In genomic region chr12:25135531-25136154, GRCh38 we compare ENCODE assay signal across 12 cellular contexts. TPM values are rescaled to one million over a fixed set of nuclear protein-coding genes. Genes with fewer than 3 reads are reported as not detected.
DNase-seq lines count a peak whose midpoint lies in the region; ATAC-seq lines count a peak whose summit lies in the region.
"Had no signal": no experiment of that assay in that cellular context is flagged by ENCODE, and none has a peak within 500 bp of the region (broad histone marks: within the 10 kb centered on the region; RNA-seq: fewer than 3 reads in every experiment).

No MANE protein-coding gene starts in this region.

- peaks cover 2% of the 10 kb centered on the region for H3K36me3 Mint-ChIP-seq in activated T-cell treated with anti-CD3 and anti-CD28 coated beads, Interleukin-2, amount 50 U/mL, for 4 hours (ENCODE audit: insufficient read depth)
- no peaks in the 10 kb centered on the region for H3K36me3 Mint-ChIP-seq in activated CD4-positive, alpha-beta memory T cell treated with anti-CD3 and anti-CD28 coated beads for 36 hours

- ATAC-seq in activated T-cell treated with anti-CD3 and anti-CD28 coated beads, Interleukin-2, amount 50 U/mL, for 4 hours: no peak
- ATAC-seq in HG02759 (IDR thresholded peaks at IDR 0.05; ENCODE audit: unreplicated experiment): no peak
- ATAC-seq in Right ventricle myocardium superior (ENCODE audit: poor library complexity): no peak
- ATAC-seq: naive thymus-derived CD4-positive, alpha-beta T cell had no signal

- no peaks in the 10 kb centered on the region for H3K9me3 Mint-ChIP-seq in activated T-cell treated with anti-CD3 and anti-CD28 coated beads, Interleukin-2, amount 50 U/mL, for 4 hours
- H3K9me3 Mint-ChIP-seq in activated CD4-positive, alpha-beta memory T cell treated with anti-CD3 and anti-CD28 coated beads for 36 hours: peaks cover 2% of the 10 kb centered on the region

- no peaks in the 10 kb centered on the region for H3K4me1 Mint-ChIP-seq in activated T-cell treated with anti-CD3 and anti-CD28 coated beads, Interleukin-2, amount 50 U/mL, for 4 hours (ENCODE audit: low read depth)
- no peaks in the 10 kb centered on the region for H3K4me1 Mint-ChIP-seq in activated CD4-positive, alpha-beta memory T cell treated with anti-CD3 and anti-CD28 coated beads for 36 hours (ENCODE audit: low read depth)
- H3K4me1 Mint-ChIP-seq: activated naive CD4-positive, alpha-beta T cell treated with anti-CD3 and anti-CD28 coated beads, Interleukin-2, amount 50 U/mL, for 24 hours; naive thymus-derived CD4-positive, alpha-beta T cell had no signal

- H3K27ac Mint-ChIP-seq in activated CD4-positive, alpha-beta memory T cell treated with anti-CD3 and anti-CD28 coated beads for 36 hours: no peak overlapping the region
- H3K27ac Mint-ChIP-seq: activated naive CD4-positive, alpha-beta T cell treated with anti-CD3 and anti-CD28 coated beads, Interleukin-2, amount 50 U/mL, for 24 hours; naive thymus-derived CD4-positive, alpha-beta T cell had no signal

- CTCF ChIA-PET in activated CD4-positive, alpha-beta memory T cell treated with anti-CD3 and anti-CD28 coated beads for 36 hours (lab: Charles Lee): interaction anchor here (0.6 to 3.2 kb wide), 4 partner anchors 14 to 144 kb away, joined by 4 to 25 read pairs (median 6); a partner anchor contains a TSS

- POLR2A ChIA-PET in activated CD4-positive, alpha-beta memory T cell treated with anti-CD3 and anti-CD28 coated beads for 36 hours (lab: Charles Lee): interaction anchor here (0.6 kb wide), 1 partner anchor 883 kb away, joined by 5 read pairs; no protein-coding TSS in a partner anchor

- DNase-seq in activated T-cell treated with anti-CD3 and anti-CD28 coated beads for 48 hours (ENCODE audit: low read depth) (peak; percentile 2), NCI-H1417 treated with DMSO at 0.1 percent for 48 hours (lab: John Stamatoyannopoulos, UW) (peak; percentile 23), activated gamma-delta T cell treated with Interleukin-2 at 50 U/mL for 16 hours (no peak), Right ventricle myocardium superior (no peak)
- no peak for DNase-seq in activated T-cell treated with anti-CD3 and anti-CD28 coated beads, Interleukin-2, amount 50 U/mL, for 4 hours
- peak; percentile 40 for DNase-seq in activated CD4-positive, alpha-beta memory T cell treated with anti-CD3 and anti-CD28 coated beads for 36 hours
- DNase-seq in stimulated activated CD4-positive, alpha-beta T cell treated with anti-CD3 and anti-CD28 coated beads, Interleukin-4, amount 100 ng/mL, for 1 hour: peak; percentile 15
- DNase-seq: naive thymus-derived CD4-positive, alpha-beta T cell; NCI-H524 treated with DMSO at 0.1 percent for 48 hours had no signal

- H3K4me3 Mint-ChIP-seq in activated T-cell treated with anti-CD3 and anti-CD28 coated beads, Interleukin-2, amount 50 U/mL, for 4 hours: no peak overlapping the region
- H3K4me3 Mint-ChIP-seq in activated CD4-positive, alpha-beta memory T cell treated with anti-CD3 and anti-CD28 coated beads for 36 hours: no peak overlapping the region
- H3K4me3 Mint-ChIP-seq: activated naive CD4-positive, alpha-beta T cell treated with anti-CD3 and anti-CD28 coated beads, Interleukin-2, amount 50 U/mL, for 24 hours had no signal

- H3K27me3 Mint-ChIP-seq in activated T-cell treated with anti-CD3 and anti-CD28 coated beads, Interleukin-2, amount 50 U/mL, for 4 hours (ENCODE audit: low read depth): peaks cover 6% of the 10 kb centered on the region
- H3K27me3 Mint-ChIP-seq in activated CD4-positive, alpha-beta memory T cell treated with anti-CD3 and anti-CD28 coated beads for 36 hours: no peaks in the 10 kb centered on the region

- intact Hi-C loops in activated CD4-positive, alpha-beta memory T cell treated with anti-CD3 and anti-CD28 coated beads for 36 hours (cut with micrococcal nuclease): loop anchor here (10.0 kb wide), 1 partner anchor 281 kb away; no protein-coding TSS in a partner anchor
- intact Hi-C loops in Right ventricle myocardium superior (cut with DNase I): no loop called here

RNA-seq across cellular contexts. Expression of gene DNAI7, which starts 59.3 kb away (rescaled TPM):
- not detected for total RNA-seq in activated T-cell treated with anti-CD3 and anti-CD28 coated beads, Interleukin-2, amount 50 U/mL, for 4 hours
- total RNA-seq in activated CD4-positive, alpha-beta memory T cell treated with anti-CD3 and anti-CD28 coated beads for 36 hours: under 1 TPM in 1 of 2 experiments, not detected in 1; 0.10 TPM
- total RNA-seq in Right ventricle myocardium superior: 1.7 TPM
- total RNA-seq: T-helper 2 cell treated with Interferon-gamma antibody and Interleukin-4, amounts not matched to agents 100 ng/mL and 5 ng/mL, for 36 hours had no signal

RNA-seq across cellular contexts. Expression of gene ETFRF1, which starts 59.4 kb away (rescaled TPM):
- total RNA-seq in activated T-cell treated with anti-CD3 and anti-CD28 coated beads, Interleukin-2, amount 50 U/mL, for 4 hours: 10 to 100 TPM; 10.5 to 11.7 (median 11.4) TPM
- 10 to 100 TPM in 1 of 2 experiments, 1 to 10 TPM in 1; 9.8 to 10.1 TPM for total RNA-seq in activated CD4-positive, alpha-beta memory T cell treated with anti-CD3 and anti-CD28 coated beads for 36 hours
- 69.4 TPM for total RNA-seq in Right ventricle myocardium superior

Comparison
In these comparisons a context has a peak if more than half of its experiments do, and no peak if none do; other contexts are left out.
1. DNase-seq: peak in activated T-cell treated with anti-CD3 and anti-CD28 coated beads for 48 hours (single experiment), NCI-H1417 treated with DMSO at 0.1 percent for 48 hours (single experiment), activated CD4-positive, alpha-beta memory T cell treated with anti-CD3 and anti-CD28 coated beads for 36 hours (single experiment) and stimulated activated CD4-positive, alpha-beta T cell treated with anti-CD3 and anti-CD28 coated beads, Interleukin-4, amount 100 ng/mL, for 1 hour (single experiment); none in activated T-cell treated with anti-CD3 and anti-CD28 coated beads, Interleukin-2, amount 50 U/mL, for 4 hours (single experiment), activated gamma-delta T cell treated with Interleukin-2 at 50 U/mL for 16 hours (single experiment) and Right ventricle myocardium superior (single experiment).